Comparison of ENCODE assay signal across 22 cellular contexts in the genomic region with DNA sequence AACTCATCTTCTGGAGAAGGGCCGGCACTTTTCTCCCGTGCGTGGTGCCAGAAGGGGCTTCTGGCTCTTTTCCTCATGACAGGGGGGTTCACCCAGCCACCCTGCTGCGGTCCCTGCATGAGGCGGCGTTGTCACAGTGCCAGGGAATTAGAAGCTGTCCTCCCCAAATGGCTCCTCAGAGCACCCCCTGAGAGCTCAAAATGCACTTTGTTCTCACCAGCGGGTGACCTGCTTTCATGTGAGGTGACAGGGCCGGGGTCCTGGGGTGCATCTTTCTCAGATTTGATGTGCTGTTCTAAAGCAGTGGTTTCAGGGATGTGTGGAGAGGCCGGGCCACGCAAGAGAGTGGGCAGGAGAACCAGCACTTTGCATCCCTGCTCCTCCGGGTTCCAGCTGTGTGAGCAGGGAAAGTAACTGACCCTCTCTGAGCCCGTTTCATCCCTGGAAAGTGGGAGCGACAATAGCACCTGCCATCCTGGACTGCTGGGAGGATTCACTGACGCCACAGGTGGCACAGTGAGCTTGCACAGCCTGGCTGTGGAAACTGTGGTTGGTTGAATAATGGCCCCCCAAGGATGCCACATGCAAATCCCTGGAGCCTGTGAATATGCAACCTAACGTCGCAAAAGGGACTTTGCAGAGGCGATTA.
"Had no signal": no experiment of that assay in that cellular context is flagged by ENCODE, and none has a peak within 500 bp of the region (broad histone marks: within the 10 kb centered on the region; RNA-seq: fewer than 3 reads in every experiment).

No MANE protein-coding gene starts in this region.

- H3K9me3 ChIP-seq: lower lobe of right lung, prostate gland, thoracic aorta, upper lobe of left lung had no signal

- H3K27ac ChIP-seq: brain microvascular endothelial cell, gastroesophageal sphincter, lower lobe of right lung, prostate gland, thoracic aorta, upper lobe of left lung had no signal

- H3K4me3 ChIP-seq: gastroesophageal sphincter, heart left ventricle, lower lobe of right lung, prostate gland, thoracic aorta, upper lobe of left lung had no signal

- DNase-seq: activated T-cell treated with anti-CD3 and anti-CD28 coated beads, Interleukin-2, amount 50 U/mL, for 1 hour; aorta; brain microvascular endothelial cell; central memory CD4-positive, alpha-beta T cell; effector memory CD4-positive, alpha-beta T cell; heart left ventricle; kidney; lower lobe of right lung; naive B cell; small intestine; stimulated activated CD4-positive, alpha-beta T cell treated with anti-CD3 and anti-CD28 coated beads, Interleukin-2, amount 100 ng/mL, for 48 hours; stimulated activated CD8-positive, alpha-beta memory T cell treated with anti-CD3 and anti-CD28 coated beads, Interleukin-4, amount 100 ng/mL, for 48 hours; stimulated activated naive CD4-positive, alpha-beta T cell; T-cell; upper lobe of left lung had no signal

- ATAC-seq: activated naive CD4-positive, alpha-beta T cell treated with anti-CD3 and anti-CD28 coated beads, Interleukin-2, amount 50 U/mL, for 72 hours; activated T-helper 17 cell treated with anti-CD3 and anti-CD28 coated beads, Interleukin-2, amount 50 U/mL, for 72 hours; esophagus mucosa; gastroesophageal sphincter; heart left ventricle; lower lobe of right lung; T-cell; WTC11 had no signal

- H3K36me3 ChIP-seq: brain microvascular endothelial cell, gastroesophageal sphincter, heart left ventricle, lower lobe of right lung, prostate gland, thoracic aorta, upper lobe of left lung had no signal

- H3K27me3 ChIP-seq: brain microvascular endothelial cell, upper lobe of left lung had no signal

- H3K4me1 ChIP-seq: lower lobe of right lung, prostate gland had no signal
